9 cellular contexts compared by ENCODE assay signal in the genomic region with DNA sequence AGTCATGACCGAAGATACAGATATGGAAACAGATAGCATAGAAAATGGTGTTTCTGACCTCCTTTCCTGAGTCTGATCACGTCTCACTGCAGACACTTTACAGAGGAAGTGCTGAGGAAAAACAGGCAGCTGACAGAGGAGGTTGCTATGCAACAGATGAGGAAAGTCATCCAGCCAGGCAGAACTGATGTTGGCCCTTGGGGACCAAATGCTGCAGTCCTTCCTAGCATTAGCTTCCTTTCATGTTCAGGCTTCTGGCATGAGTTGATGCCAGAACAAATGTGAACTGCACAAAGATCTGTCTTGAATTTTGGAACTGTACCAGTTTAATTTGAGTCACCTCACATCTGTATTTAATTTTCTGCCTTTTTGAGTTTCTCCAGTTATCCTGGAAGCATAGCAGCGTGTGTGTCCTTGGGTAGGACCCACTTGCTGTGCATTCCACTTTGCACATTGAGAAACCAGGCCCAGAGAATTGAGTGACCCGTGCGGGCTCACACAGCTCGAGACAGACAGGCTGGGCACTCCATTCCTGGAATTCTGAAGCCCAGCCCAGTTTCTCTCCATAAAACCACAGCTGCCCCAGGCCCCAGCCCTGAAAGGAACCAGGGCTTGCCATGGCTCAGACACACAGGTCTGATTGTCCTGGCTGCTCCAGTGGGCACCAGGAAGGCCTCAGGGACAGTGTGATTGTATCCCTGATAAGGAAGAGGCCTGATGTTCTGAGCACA. TPM values are rescaled to one million over a fixed set of nuclear protein-coding genes. Genes with fewer than 3 reads are reported as not detected.
A peak's percentile ranks its signal among the peaks of the same experiment; 100 is the strongest.
DNase-seq lines count a peak whose midpoint lies in the region; ATAC-seq, FAIRE-seq and TF ChIP-seq lines count a peak whose summit lies in the region.
"Had no signal": no experiment of that assay in that cellular context is flagged by ENCODE, and none has a peak within 500 bp of the region (broad histone marks: within the 10 kb centered on the region; RNA-seq: fewer than 3 reads in every experiment).

No MANE protein-coding gene starts in this region.

- no peaks in the 10 kb centered on the region; the same call in 1 of the 2 replicates for H3K4me1 ChIP-seq in GM12878 (ENCODE audit: control insufficient read depth, insufficient read depth, low read length)
- H3K4me1 ChIP-seq in mesodermal cell (ENCODE audit: control insufficient read depth, insufficient read depth, low read length, poor library complexity, severe bottlenecking): peaks cover 9% of the 10 kb centered on the region

- SMC1A ChIA-PET in GM12878 (lab: Charles Lee; ENCODE audit: uncharacterized antibody, unreplicated experiment): interaction anchor here (0.8 kb wide), 1 partner anchor 9 kb away, joined by 3 read pairs; no protein-coding TSS in a partner anchor

- H3K27ac ChIP-seq in GM12878 (ENCODE audit: control insufficient read depth, insufficient read depth) (no peak overlapping the region; the same call in 1 of the 2 replicates), mesodermal cell (ENCODE audit: low read depth, low read length, severe bottlenecking) (peak overlapping the region; percentile 73)

- H3K4me3 ChIP-seq in NB4 (ENCODE audit: low read depth, low read length): no peak overlapping the region
- no peak overlapping the region for H3K4me3 ChIP-seq in GM12878
- no peak overlapping the region for H3K4me3 ChIP-seq in mesodermal cell (ENCODE audit: extremely low read depth, insufficient read depth, low read length, poor library complexity, severe bottlenecking)
- H3K4me3 ChIP-seq: mucosa of descending colon had no signal

- no TSS peak for BruUV-seq in GM12878 (replicated peaks; lab: Mats Ljungman, UMichigan)

- CTCF ChIA-PET in GM12878 (lab: Yijun Ruan, JAX): no interaction called here

- H3K36me3 ChIP-seq in GM12878 (ENCODE audit: control insufficient read depth in 2 of 2, insufficient read depth in 2 of 2, low read length in 1 of 2): no peaks in the 10 kb centered on the region; a peak in 1 of 4 replicates
- peaks cover 22% of the 10 kb centered on the region for H3K36me3 ChIP-seq in mesodermal cell (ENCODE audit: control insufficient read depth, insufficient read depth, low read length)

- FAIRE-seq in GM12878 (lab: Jason Lieb, UNC): no peak

- peaks cover 14% of the 10 kb centered on the region for H3K79me2 ChIP-seq in GM12878 (ENCODE audit: control insufficient read depth, insufficient read depth, low read length)

- TF ChIP-seq CTCF in NB4 (IDR thresholded peaks at IDR 0.05; ENCODE audit: low read depth, low read length) (no peak), GM12878 (IDR thresholded peaks at IDR 0.05 in 2 of 3, conservative IDR thresholded peaks at IDR 0.05 in 1 of 3; ENCODE audit: control insufficient read depth in 2 of 3, extremely low read depth in 1 of 3, insufficient read depth in 1 of 3, low read depth in 3 of 3, low read length in 3 of 3) (no peak)

- intact Hi-C loops in GM12878 (cut with micrococcal nuclease; ENCODE audit: unreplicated experiment): no loop called here

- no peak for TF ChIP-seq EP300 in GM12878 (IDR thresholded peaks at IDR 0.05; ENCODE audit: borderline replicate concordance in 1 of 2, control insufficient read depth in 1 of 2, low read depth in 2 of 2, low read length in 2 of 2)

- no peak overlapping the region for H2AFZ ChIP-seq in GM12878 (ENCODE audit: control insufficient read depth, low read depth, low read length)

- no peaks in the 10 kb centered on the region for H3K27me3 ChIP-seq in GM12878 (replicated peaks in 1 of 2; ENCODE audit: control insufficient read depth in 2 of 2, insufficient read depth in 2 of 2, low read length in 1 of 2)

- no peak overlapping the region for H3K9ac ChIP-seq in GM12878 (ENCODE audit: control insufficient read depth, insufficient read depth, low read length)

- POLR2A ChIA-PET in GM12878 (lab: Charles Lee): interaction anchor here (0.6 kb wide), 1 partner anchor 1861 kb away, joined by 4 read pairs; no protein-coding TSS in a partner anchor

- H4K20me1 ChIP-seq in GM12878 (ENCODE audit: control insufficient read depth, insufficient read depth): no peaks in the 10 kb centered on the region

- TF ChIP-seq POLR2A in NB4 (IDR thresholded peaks at IDR 0.05; ENCODE audit: extremely low read depth, insufficient read length) (no peak), GM12878 (IDR thresholded peaks at IDR 0.05; ENCODE audit: low read depth, low read length) (no peak)

- RAD21 ChIA-PET in GM12878 (lab: Charles Lee; ENCODE audit: unreplicated experiment): no interaction called here

- in situ Hi-C loops in GM12878 (cut with MboI): no loop called here

- TF ChIP-seq RAD21 in GM12878 (IDR thresholded peaks at IDR 0.05; ENCODE audit: insufficient read depth, low read depth, low read length): no peak

- DNase-seq in GM04504 (ENCODE audit: low read depth) (peak; percentile 80), NB4 (ENCODE audit: low read depth) (peak; percentile 32), GM12878 (ENCODE audit: low read depth, low spot score) (no peak), epidermal melanocyte (ENCODE audit: insufficient read length, low spot score) (no peak), HUDEP-2 (lab: John Stamatoyannopoulos, UW; ENCODE audit: unreplicated experiment in 76 of 76) (no peak)

- H3K9me3 ChIP-seq in GM12878 (replicated peaks; ENCODE audit: control insufficient read depth, insufficient read depth, low read length) (no peaks in the 10 kb centered on the region; the same call in 2 of the 3 replicates), mesodermal cell (ENCODE audit: control insufficient read depth, low read length) (no peaks in the 10 kb centered on the region)
- H3K9me3 ChIP-seq: mucosa of descending colon had no signal

- WGBS in GM12878 (ENCODE audit: insufficient coverage, insufficient replicate concordance, low lambda C conversion rate, missing lambda C conversion rate): 28% methylated on average over 6 of the region's 6 CpGs
- 70% methylated on average over 4 of the region's 6 CpGs; no CpG with 5 or more reads in 1 of the 2 experiments for WGBS in mesodermal cell (ENCODE audit: insufficient coverage in 2 of 2), 2 experiments

- H3K4me2 ChIP-seq in GM12878 (ENCODE audit: control insufficient read depth, insufficient read depth): peak overlapping the region; percentile 66; the same call in 1 of the 2 replicates

- ATAC-seq in GM12878: no peak
- no peak for ATAC-seq in GM18867 (IDR thresholded peaks at IDR 0.05; ENCODE audit: unreplicated experiment)
- ATAC-seq in HG03571 (IDR thresholded peaks at IDR 0.05; ENCODE audit: unreplicated experiment): no peak

TF ChIP-seq in GM12878, 131 proteins besides CTCF, POLR2A, EP300 and RAD21 (continues in another document):
- TF ChIP-seq LARP7 (IDR thresholded peaks at IDR 0.05) (no peak), SMAD5 (IDR thresholded peaks at IDR 0.05; ENCODE audit: low read depth) (no peak), CUX1 (IDR thresholded peaks at IDR 0.05; ENCODE audit: insufficient replicate concordance, low read depth, low read length) (no peak), STAT1 (conservative IDR thresholded peaks at IDR 0.05) (no peak)

RNA-seq across cellular contexts. Expression of gene MAGED1, which starts 1.4 kb away (rescaled TPM):
- 53.7 and 55.3 TPM in 2 replicates for total RNA-seq in GM12878 (2013; cell fraction: nucleolus; rRNA removed)
- total RNA-seq in GM12878 (2014; rRNA removed) (88.9 and 91.0 TPM in 2 replicates), GM12878 (2014; rRNA removed; fragmentation: Illumina TruSeq; extraction: Trizol) (59.0 and 69.7 TPM in 2 replicates), GM12878 (2021) (119 and 128 TPM in 2 replicates)
- polyA plus RNA-seq in GM12878 (2011; ENCODE audit: low read depth): 97.8 TPM
- polyA plus RNA-seq in GM12878 (2011; rRNA removed) (9.4 and 27.0 TPM in 2 replicates), GM12878 (2014; fragmentation: Illumina TruSeq; extraction: Trizol) (126 and 170 TPM in 2 replicates), GM12878 (2014; fragmentation: Nextera tagmentation; extraction: Ambion mirVana) (10 to 100 TPM; 26.3 to 52.7 TPM), GM12878 (2014; rRNA removed) (86.9 and 101 TPM in 2 replicates), GM12878 (2016; fragmentation: Nextera tagmentation; extraction: Ambion mirVana) (100 to 1,000 TPM; 148 to 149 TPM)
- polyA plus RNA-seq in GM12878 (2011; cell fraction: cytosol; rRNA removed): 28.1 and 36.6 TPM in 2 replicates
- 31.0 and 43.9 TPM in 2 replicates for polyA plus RNA-seq in GM12878 (2011; cell fraction: nucleus; rRNA removed)
- 115 and 130 TPM in 2 replicates for polyA plus RNA-seq in GM12878 (2012)
- polyA minus RNA-seq in GM12878 (2011; rRNA and poly(A)+ RNA removed): 14.8 and 15.0 TPM in 2 replicates
- polyA minus RNA-seq in GM12878 (2011; cell fraction: cytosol; rRNA and poly(A)+ RNA removed): 15.5 and 22.5 TPM in 2 replicates
- polyA minus RNA-seq in GM12878 (2011; cell fraction: nucleus; rRNA and poly(A)+ RNA removed): 4.0 and 7.2 TPM in 2 replicates
- 413 TPM for polyA plus RNA-seq in mesodermal cell (2013, experiment 1 of 2)
- polyA plus RNA-seq in mesodermal cell (2013, experiment 2 of 2): 392 TPM

Comparison
In these comparisons a context has a peak if more than half of its experiments do, and no peak if none do; other contexts are left out.
1. DNase-seq: peak in GM04504 (single experiment) and NB4 (single experiment); none in GM12878 (single experiment), epidermal melanocyte (single experiment) and HUDEP-2 (0 of 76).